Comparison of ENCODE assay signal across 17 cellular contexts in genomic region chr10:26043469-26043868, GRCh38.
DNase-seq lines count a peak whose midpoint lies in the region; ATAC-seq, FAIRE-seq and TF ChIP-seq lines count a peak whose summit lies in the region.
"Had no signal": no experiment of that assay in that cellular context is flagged by ENCODE, and none has a peak within 500 bp of the region (broad histone marks: within the 10 kb centered on the region; RNA-seq: fewer than 3 reads in every experiment).

No MANE protein-coding gene starts in this region.

- H3K27ac ChIP-seq in H9 (ENCODE audit: insufficient read length, low read depth, low read length) (no peak overlapping the region), H1 (ENCODE audit: low read depth, low read length) (no peak overlapping the region), upper lobe of right lung (no peak overlapping the region)
- H3K27ac ChIP-seq: A549, C4-2B had no signal

- H3K56ac ChIP-seq in H9 (ENCODE audit: insufficient read length, low read depth, low read length) (no peak overlapping the region), H1 (replicated peaks; ENCODE audit: insufficient read length, low read depth, low read length) (no peak overlapping the region)

- DNase-seq in H9 (no peak), H1 (ENCODE audit: low read depth in 1 of 2, low spot score in 2 of 2) (no peak), upper lobe of right lung (no peak), urothelium cell line (ENCODE audit: low spot score) (no peak), NCI-H524 (lab: John Stamatoyannopoulos, UW) (no peak), HT-29 (ENCODE audit: low spot score) (no peak)
- DNase-seq: BE2C, GDM1, GOT3, HCEC 1CT, HFFc6 had no signal

- H2BK5ac ChIP-seq in H9 (ENCODE audit: insufficient read length, low read length) (no peak overlapping the region), H1 (ENCODE audit: low read depth, low read length) (no peak overlapping the region)

- no CpG with 5 or more reads among the region's 2 CpGs for WGBS in H9 (ENCODE audit: extremely low coverage, insufficient read length, low lambda C conversion rate)
- WGBS in H1 (ENCODE audit: extremely low coverage in 1 of 2, insufficient coverage in 1 of 2, insufficient read length in 1 of 2, insufficient replicate concordance in 2 of 2, low coverage in 1 of 2, low lambda C conversion rate in 2 of 2, missing lambda C conversion rate in 1 of 2), 2 experiments: 96% methylated on average over 2 of the region's 2 CpGs; no CpG with 5 or more reads in 1 of the 2 experiments

- no peak overlapping the region for H3T11ph ChIP-seq in H9 (ENCODE audit: low read length)

- 0 out of 7 replicates have a peak overlapping the region, but pooled peaks of 1 of the 3 experiments have one; percentile 91 for H3K27ac Mint-ChIP-seq in H9
- H3K27ac Mint-ChIP-seq in stimulated activated memory B cell treated with anti-CD40 and anti-IgM and Interleukin-4, amounts not matched to agents 10 μg/mL and 1 μg/mL and 100 μg/mL, for 72 hours: no peak overlapping the region
- H3K27ac Mint-ChIP-seq: CD4-positive, alpha-beta memory T cell; HFFc6; IgD-negative memory B cell had no signal

- H3K36me3 ChIP-seq in H1 (ENCODE audit: control insufficient read depth in 2 of 4, insufficient read depth in 4 of 4, low read length in 3 of 4) (no peaks in the 10 kb centered on the region), upper lobe of right lung (no peaks in the 10 kb centered on the region)
- H3K36me3 ChIP-seq: BE2C had no signal

- H3K23me2 ChIP-seq in H9 (ENCODE audit: insufficient read length, low read depth, low read length, poor library complexity, severe bottlenecking) (no peaks in the 10 kb centered on the region), H1 (ENCODE audit: low read depth, low read length) (no peaks in the 10 kb centered on the region)

- peak overlapping the region; percentile 94 for H2BK20ac ChIP-seq in H9 (ENCODE audit: low read depth, low read length, poor library complexity, severe bottlenecking)
- no peak overlapping the region for H2BK20ac ChIP-seq in H1 (ENCODE audit: low read length)

- no peak for TF ChIP-seq RAD21 in H1 (IDR thresholded peaks at IDR 0.05 in 1 of 2, conservative IDR thresholded peaks at IDR 0.05 in 1 of 2; ENCODE audit: low read depth in 2 of 2, low read length in 2 of 2)

- H3K9me3 ChIP-seq in H9 (ENCODE audit: control insufficient read depth, low read depth, low read length): no peaks in the 10 kb centered on the region
- no peaks in the 10 kb centered on the region for H3K9me3 ChIP-seq in H1 (ENCODE audit: insufficient read depth in 2 of 2, low read depth in 1 of 2, low read length in 1 of 2)
- H3K9me3 ChIP-seq in upper lobe of right lung: peaks cover 4% of the 10 kb centered on the region
- H3K9me3 ChIP-seq: A549, BE2C had no signal

- H3K79me2 ChIP-seq in H9 (ENCODE audit: insufficient read depth, low read length): no peaks in the 10 kb centered on the region
- no peaks in the 10 kb centered on the region for H3K79me2 ChIP-seq in H1 (ENCODE audit: control insufficient read depth in 1 of 2, insufficient read depth in 2 of 2, low read length in 2 of 2)

- ATAC-seq in stimulated activated memory B cell treated with anti-CD40 and anti-IgM and Interleukin-4, amounts not matched to agents 10 μg/mL and 1 μg/mL and 100 μg/mL, for 72 hours: peak; percentile 24
- ATAC-seq in upper lobe of right lung: peak; percentile 62
- ATAC-seq: A549 had no signal

- no peak overlapping the region for H3K18ac ChIP-seq in H9 (ENCODE audit: insufficient read length, low read depth, low read length)
- H3K18ac ChIP-seq in H1 (ENCODE audit: extremely low read depth, low read length): no peak overlapping the region

- no peaks in the 10 kb centered on the region for H3K27me3 Mint-ChIP-seq in H9 (ENCODE audit: low read depth)
- H3K27me3 Mint-ChIP-seq in stimulated activated memory B cell treated with anti-CD40 and anti-IgM and Interleukin-4, amounts not matched to agents 10 μg/mL and 1 μg/mL and 100 μg/mL, for 72 hours: no peaks in the 10 kb centered on the region
- H3K27me3 Mint-ChIP-seq: CD4-positive, alpha-beta memory T cell; IgD-negative memory B cell had no signal

- H3K4me2 ChIP-seq in H9 (ENCODE audit: insufficient read depth, insufficient read length, low read length) (no peak overlapping the region), H1 (ENCODE audit: insufficient read depth in 1 of 2, low read depth in 2 of 2, low read length in 2 of 2) (no peak overlapping the region)
- H3K4me2 ChIP-seq: A549 had no signal

- no peak overlapping the region for H2AFZ ChIP-seq in H9 (ENCODE audit: low read length)
- no peak overlapping the region for H2AFZ ChIP-seq in H1 (ENCODE audit: low read length)

- H2AK5ac ChIP-seq in H9 (ENCODE audit: insufficient read length, low read length) (no peak overlapping the region), H1 (ENCODE audit: low read depth, low read length) (0 out of 2 replicates have a peak overlapping the region, but pooled peaks have one; percentile 41)

- H3K79me1 ChIP-seq in H9 (ENCODE audit: insufficient read depth, low read depth, low read length, poor library complexity, severe bottlenecking): no peaks in the 10 kb centered on the region
- no peaks in the 10 kb centered on the region; the same call in 1 of the 2 replicates for H3K79me1 ChIP-seq in H1 (ENCODE audit: low read depth, low read length)

- peaks cover under 1 to 3% (median 1%) of the 10 kb centered on the region in 3 experiments; a peak in 2 of 7 replicates for H3K36me3 Mint-ChIP-seq in H9 (ENCODE audit: insufficient read depth in 1 of 3, low read depth in 3 of 3)
- H3K36me3 Mint-ChIP-seq in stimulated activated memory B cell treated with anti-CD40 and anti-IgM and Interleukin-4, amounts not matched to agents 10 μg/mL and 1 μg/mL and 100 μg/mL, for 72 hours: no peaks in the 10 kb centered on the region
- H3K36me3 Mint-ChIP-seq: CD4-positive, alpha-beta memory T cell; IgD-negative memory B cell had no signal

- H3K27me3 ChIP-seq in H9 (ENCODE audit: insufficient read depth, low read length) (no peaks in the 10 kb centered on the region), H1 (replicated peaks in 1 of 4; ENCODE audit: control insufficient read depth in 3 of 4, extremely low read depth in 1 of 4, insufficient read depth in 3 of 4, low read length in 3 of 4) (no peaks in the 10 kb centered on the region), upper lobe of right lung (no peaks in the 10 kb centered on the region)
- H3K27me3 ChIP-seq: BE2C had no signal

- no peak overlapping the region for H2BK12ac ChIP-seq in H9 (ENCODE audit: insufficient read length, low read depth, low read length)
- no peak overlapping the region for H2BK12ac ChIP-seq in H1 (ENCODE audit: low read depth, low read length)

- no peak overlapping the region for H3K4me3 Mint-ChIP-seq in H9
- H3K4me3 Mint-ChIP-seq in stimulated activated memory B cell treated with anti-CD40 and anti-IgM and Interleukin-4, amounts not matched to agents 10 μg/mL and 1 μg/mL and 100 μg/mL, for 72 hours: no peak overlapping the region
- H3K4me3 Mint-ChIP-seq: CD4-positive, alpha-beta memory T cell; HFFc6 had no signal

- no peak for FAIRE-seq in H1 (lab: Jason Lieb, UNC)
- FAIRE-seq in urothelium cell line (lab: Jason Lieb, UNC): no peak
- FAIRE-seq: A549, GM19239 had no signal

- no peak overlapping the region for H3K9ac ChIP-seq in H9 (ENCODE audit: extremely low read depth, insufficient read length, low read length)
- H3K9ac ChIP-seq in H1 (replicated peaks in 1 of 4; ENCODE audit: extremely low read depth in 1 of 4, low read depth in 3 of 4, low read length in 3 of 4): no peak overlapping the region

- H3K4me3 ChIP-seq in H1 (ENCODE audit: extremely low read depth in 1 of 4, insufficient read depth in 2 of 4, low read depth in 3 of 4, low read length in 4 of 4) (no peak overlapping the region), upper lobe of right lung (no peak overlapping the region)
- H3K4me3 ChIP-seq: A549 had no signal

- no peak overlapping the region for H4K91ac ChIP-seq in H9 (ENCODE audit: insufficient read length, low read depth, low read length)
- H4K91ac ChIP-seq in H1 (replicated peaks; ENCODE audit: insufficient read length, low read length): no peak overlapping the region

- TF ChIP-seq CTCF in H9 (conservative IDR thresholded peaks at IDR 0.05) (no peak), H1 (IDR thresholded peaks at IDR 0.05; ENCODE audit: control extremely low read depth in 1 of 3, insufficient read depth in 1 of 3, low read depth in 1 of 3, low read length in 3 of 3) (no peak), upper lobe of right lung (IDR thresholded peaks at IDR 0.05) (no peak)

- H4K8ac ChIP-seq in H9 (replicated peaks; ENCODE audit: insufficient read length, low read depth, low read length) (no peak overlapping the region), H1 (ENCODE audit: extremely low read depth, insufficient read depth, low read length) (no peak overlapping the region)

- no peaks in the 10 kb centered on the region for H3K4me1 Mint-ChIP-seq in H9
- no peaks in the 10 kb centered on the region for H3K4me1 Mint-ChIP-seq in stimulated activated memory B cell treated with anti-CD40 and anti-IgM and Interleukin-4, amounts not matched to agents 10 μg/mL and 1 μg/mL and 100 μg/mL, for 72 hours
- H3K4me1 Mint-ChIP-seq: CD4-positive, alpha-beta memory T cell had no signal

- H3K4me1 ChIP-seq in H9 (ENCODE audit: insufficient read depth, low read length) (no peaks in the 10 kb centered on the region), H1 (replicated peaks in 1 of 4; ENCODE audit: control insufficient read depth in 3 of 4, insufficient read depth in 4 of 4, low read length in 3 of 4) (peaks cover 0 to 7% (median 0%) of the 10 kb centered on the region in 4 experiments; a peak in 2 of 7 replicates), upper lobe of right lung (no peaks in the 10 kb centered on the region)
- H3K4me1 ChIP-seq: A549, BE2C had no signal

- H2BK120ac ChIP-seq in H9 (ENCODE audit: low read depth, low read length, poor library complexity, severe bottlenecking) (no peak overlapping the region), H1 (replicated peaks; ENCODE audit: low read depth, low read length) (no peak overlapping the region)

- H3K23ac ChIP-seq in H9 (ENCODE audit: insufficient read length, low read depth, low read length) (no peak overlapping the region), H1 (ENCODE audit: insufficient read length) (no peak overlapping the region)

- H3K14ac ChIP-seq in H9 (ENCODE audit: insufficient read depth, low read length): no peak overlapping the region
- no peak overlapping the region for H3K14ac ChIP-seq in H1 (ENCODE audit: insufficient read length)

- CTCF ChIA-PET in H1 (lab: Charles Lee; ENCODE audit: partially characterized antibody): no interaction called here

- H4K5ac ChIP-seq in H9 (ENCODE audit: insufficient read length, low read depth, low read length): no peak overlapping the region
- no peak overlapping the region for H4K5ac ChIP-seq in H1 (ENCODE audit: insufficient read length, low read depth, low read length)

- intact Hi-C loops in upper lobe of right lung (cut with DNase I): no loop called here

- H4K20me1 ChIP-seq in H9 (ENCODE audit: control insufficient read depth, insufficient read depth, insufficient read length) (no peaks in the 10 kb centered on the region), H1 (replicated peaks in 1 of 2; ENCODE audit: control insufficient read depth in 1 of 2, insufficient read depth in 2 of 2, low read length in 2 of 2) (no peaks in the 10 kb centered on the region)

- no peak for TF ChIP-seq EP300 in H1 (IDR thresholded peaks at IDR 0.05; ENCODE audit: borderline replicate concordance in 1 of 2, low read depth in 2 of 2, low read length in 2 of 2)

- POLR2A ChIA-PET in H1 (lab: Charles Lee; ENCODE audit: partially characterized antibody): no interaction called here

- TF ChIP-seq POLR2A in H1 (IDR thresholded peaks at IDR 0.05; ENCODE audit: control extremely low read depth in 1 of 2, low read depth in 2 of 2, low read length in 2 of 2): no peak

- H3K4ac ChIP-seq in H9 (ENCODE audit: low read depth, low read length): no peak overlapping the region
- no peak overlapping the region for H3K4ac ChIP-seq in H1 (replicated peaks; ENCODE audit: insufficient read length, low read depth, low read length)

- H2BK15ac ChIP-seq in H9 (ENCODE audit: low read depth, low read length) (no peak overlapping the region), H1 (ENCODE audit: low read length) (no peak overlapping the region)

- H3K9me3 Mint-ChIP-seq in H9: peaks cover 0 to 2% of the 10 kb centered on the region in 2 experiments; a peak in 2 of 5 replicates
- peaks cover 24% of the 10 kb centered on the region for H3K9me3 Mint-ChIP-seq in stimulated activated memory B cell treated with anti-CD40 and anti-IgM and Interleukin-4, amounts not matched to agents 10 μg/mL and 1 μg/mL and 100 μg/mL, for 72 hours
